In the genomic region with DNA sequence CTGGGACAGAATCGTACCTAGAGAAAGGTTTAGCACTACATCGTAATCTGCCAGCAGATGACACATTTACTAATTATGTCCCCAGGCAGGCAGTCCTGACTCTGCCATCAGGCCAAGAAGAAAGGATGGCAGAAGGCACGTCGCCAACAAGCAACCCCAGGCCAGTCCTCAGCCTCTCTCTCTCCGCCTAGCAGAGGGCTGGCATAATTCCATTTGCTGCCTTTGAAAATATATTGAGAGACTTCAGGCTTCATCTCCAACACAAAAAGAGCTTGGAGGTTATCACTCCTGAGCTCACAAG, we compare ENCODE assay signal across 28 cellular contexts.
DNase-seq lines count a peak whose midpoint lies in the region; ATAC-seq and TF ChIP-seq lines count a peak whose summit lies in the region.
"Had no signal": no experiment of that assay in that cellular context is flagged by ENCODE, and none has a peak within 500 bp of the region (broad histone marks: within the 10 kb centered on the region; RNA-seq: fewer than 3 reads in every experiment).

No MANE protein-coding gene starts in this region.

- H3K36me3 ChIP-seq in prostate gland = no peaks in the 10 kb centered on the region
- H3K36me3 ChIP-seq: MG63 had no signal

- TF ChIP-seq CTCF in brain (conservative IDR thresholded peaks at IDR 0.05) (no peak), prostate gland (IDR thresholded peaks at IDR 0.05) (no peak)

- no peaks in the 10 kb centered on the region for H3K27me3 ChIP-seq in prostate gland (replicated peaks; ENCODE audit: insufficient read depth)
- H3K27me3 ChIP-seq: MG63 had no signal

- no peak overlapping the region for H3K4me3 Mint-ChIP-seq in brain
- H3K4me3 Mint-ChIP-seq: B cell; CD8-positive, alpha-beta T cell had no signal

- no peak overlapping the region for H3K4me3 ChIP-seq in prostate gland
- H3K4me3 ChIP-seq: MG63 had no signal

- H3K4me1 Mint-ChIP-seq in brain = peaks cover 37% of the 10 kb centered on the region
- H3K4me1 Mint-ChIP-seq: B cell had no signal

- TF ChIP-seq POLR2A in prostate gland (IDR thresholded peaks at IDR 0.05) = no peak

- intact Hi-C loops in prostate gland (cut with DNase I) = no loop called here

- H3K27ac ChIP-seq in prostate gland = no peak overlapping the region
- H3K27ac ChIP-seq: 22Rv1, C4-2B, RWPE1 had no signal

- WGBS in prostate gland = 62% methylated on average over 5 of the region's 5 CpGs

- ATAC-seq in HG02938 (IDR thresholded peaks at IDR 0.05; ENCODE audit: unreplicated experiment) (no peak), GM19328 (IDR thresholded peaks at IDR 0.05; ENCODE audit: unreplicated experiment) (no peak)
- ATAC-seq: CD8-positive, alpha-beta T cell; Panc1 had no signal

- H3K4me1 ChIP-seq in prostate gland (replicated peaks) = peaks cover 5% of the 10 kb centered on the region
- H3K4me1 ChIP-seq: Caco-2 had no signal

- H3K36me3 Mint-ChIP-seq in brain = no peaks in the 10 kb centered on the region
- H3K36me3 Mint-ChIP-seq: CD8-positive, alpha-beta T cell had no signal

- H3K9me3 Mint-ChIP-seq in brain = peaks cover 12 to 37% (median 22%) of the 10 kb centered on the region in 5 experiments
- H3K9me3 Mint-ChIP-seq: CD8-positive, alpha-beta T cell had no signal

- peak; percentile 31 for DNase-seq in DMS 273 (lab: John Stamatoyannopoulos, UW; ENCODE audit: unreplicated experiment)
- no peak for DNase-seq in DMS 273 treated with DMSO at 0.1 percent for 48 hours (lab: John Stamatoyannopoulos, UW)
- DNase-seq in globus pallidus (ENCODE audit: low spot score) = peak; percentile 6
- peak; percentile 23 for DNase-seq in prostate gland (ENCODE audit: low spot score)
- no peak for DNase-seq in GDM1 (lab: John Stamatoyannopoulos, UW)
- DNase-seq: Caco-2; CD8-positive, alpha-beta T cell; DMS79 treated with DMSO at 0.1 percent for 48 hours; GOT3; HCEC 1CT; IMR-90; KG1; MG63; NCI-H1417 treated with DMSO at 0.1 percent for 48 hours; NCI-H187 treated with DMSO at 0.1 percent for 48 hours; NCI-H2171 treated with DMSO at 0.1 percent for 48 hours; NCI-H345; NCI-H524 treated with DMSO at 0.1 percent for 48 hours; NCI-H82; SHP77 had no signal

- peaks cover 14% of the 10 kb centered on the region for H3K27me3 Mint-ChIP-seq in brain

- peak overlapping the region; percentile 72 to 95 (median 85) for H3K27ac Mint-ChIP-seq in brain
- H3K27ac Mint-ChIP-seq: B cell; CD8-positive, alpha-beta T cell had no signal

- H3K9me3 ChIP-seq in prostate gland = no peaks in the 10 kb centered on the region
- H3K9me3 ChIP-seq: Caco-2, MG63 had no signal

Comparison
In these comparisons a context has a peak if more than half of its experiments do, and no peak if none do; other contexts are left out.
1. DNase-seq: peak in DMS 273 (single experiment), globus pallidus (single experiment) and prostate gland (single experiment); none in DMS 273 treated with DMSO at 0.1 percent for 48 hours (single experiment) and GDM1 (single experiment).